ENCODE assay signal across 1 cellular context in the genomic region with DNA sequence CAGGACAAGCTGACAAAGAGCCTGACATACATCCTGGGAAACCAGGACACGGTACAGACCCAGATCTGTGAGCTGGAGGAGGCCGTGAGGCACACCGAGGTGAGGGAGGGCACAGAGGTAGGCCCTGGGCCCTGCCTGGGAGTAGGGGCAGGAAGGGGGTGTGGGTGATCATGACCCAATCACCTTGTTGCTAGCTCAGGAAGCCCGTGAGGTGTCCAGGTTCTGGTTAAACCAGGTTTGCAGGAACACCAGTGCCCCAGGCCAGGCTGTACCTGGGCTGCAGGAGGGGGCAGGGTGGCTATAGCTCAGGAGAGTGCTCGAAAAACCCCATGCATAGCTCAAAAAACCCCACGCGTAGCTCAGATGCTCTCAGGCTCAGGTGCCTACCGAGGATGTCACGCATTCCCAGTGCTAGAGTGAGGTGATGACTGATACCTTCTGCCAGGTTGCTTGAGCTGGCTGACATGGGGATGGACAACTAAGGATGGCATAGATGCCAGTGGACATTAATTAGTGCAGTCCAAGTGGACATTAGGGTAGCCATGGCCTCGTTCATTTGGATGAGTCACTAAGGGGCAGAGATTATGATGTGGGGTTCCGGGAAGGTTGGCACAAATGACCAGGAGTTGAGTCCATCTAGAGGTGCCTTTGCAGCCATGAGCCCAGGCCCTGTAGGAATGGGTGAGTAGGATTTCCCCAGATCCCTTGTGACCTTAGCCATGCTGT.
A peak's percentile ranks its signal among the peaks of the same experiment; 100 is the strongest.
TF ChIP-seq lines count a peak whose summit lies in the region.

No MANE protein-coding gene starts in this region.

TF ChIP-seq in HepG2, 621 proteins besides CTCF, POLR2A, EP300 and RAD21:
- TF ChIP-seq, protein P1, sequence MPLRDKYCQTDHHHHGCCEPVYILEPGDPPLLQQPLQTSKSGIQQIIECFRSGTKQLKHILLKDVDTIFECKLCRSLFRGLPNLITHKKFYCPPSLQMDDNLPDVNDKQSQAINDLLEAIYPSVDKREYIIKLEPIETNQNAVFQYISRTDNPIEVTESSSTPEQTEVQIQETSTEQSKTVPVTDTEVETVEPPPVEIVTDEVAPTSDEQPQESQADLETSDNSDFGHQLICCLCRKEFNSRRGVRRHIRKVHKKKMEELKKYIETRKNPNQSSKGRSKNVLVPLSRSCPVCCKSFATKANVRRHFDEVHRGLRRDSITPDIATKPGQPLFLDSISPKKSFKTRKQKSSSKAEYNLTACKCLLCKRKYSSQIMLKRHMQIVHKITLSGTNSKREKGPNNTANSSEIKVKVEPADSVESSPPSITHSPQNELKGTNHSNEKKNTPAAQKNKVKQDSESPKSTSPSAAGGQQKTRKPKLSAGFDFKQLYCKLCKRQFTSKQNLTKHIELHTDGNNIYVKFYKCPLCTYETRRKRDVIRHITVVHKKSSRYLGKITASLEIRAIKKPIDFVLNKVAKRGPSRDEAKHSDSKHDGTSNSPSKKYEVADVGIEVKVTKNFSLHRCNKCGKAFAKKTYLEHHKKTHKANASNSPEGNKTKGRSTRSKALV (CRISPR knock-in tag; IDR thresholded peaks at IDR 0.05) = no peak
- TF ChIP-seq, protein P2, sequence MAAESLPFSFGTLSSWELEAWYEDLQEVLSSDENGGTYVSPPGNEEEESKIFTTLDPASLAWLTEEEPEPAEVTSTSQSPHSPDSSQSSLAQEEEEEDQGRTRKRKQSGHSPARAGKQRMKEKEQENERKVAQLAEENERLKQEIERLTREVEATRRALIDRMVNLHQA (CRISPR knock-in tag; IDR thresholded peaks at IDR 0.05) = no peak
- TF ChIP-seq ZNF484 (CRISPR knock-in tag; IDR thresholded peaks at IDR 0.05; ENCODE audit: borderline replicate concordance, low read depth) (no peak), GABPA (IDR thresholded peaks at IDR 0.05; ENCODE audit: low read depth, low read length) (no peak), GABPA (CRISPR knock-in tag; IDR thresholded peaks at IDR 0.05; ENCODE audit: low read depth) (no peak), TCF12 (IDR thresholded peaks at IDR 0.05) (no peak), TCF12 (CRISPR knock-in tag; IDR thresholded peaks at IDR 0.05) (no peak)
- TF ChIP-seq, protein P3, sequence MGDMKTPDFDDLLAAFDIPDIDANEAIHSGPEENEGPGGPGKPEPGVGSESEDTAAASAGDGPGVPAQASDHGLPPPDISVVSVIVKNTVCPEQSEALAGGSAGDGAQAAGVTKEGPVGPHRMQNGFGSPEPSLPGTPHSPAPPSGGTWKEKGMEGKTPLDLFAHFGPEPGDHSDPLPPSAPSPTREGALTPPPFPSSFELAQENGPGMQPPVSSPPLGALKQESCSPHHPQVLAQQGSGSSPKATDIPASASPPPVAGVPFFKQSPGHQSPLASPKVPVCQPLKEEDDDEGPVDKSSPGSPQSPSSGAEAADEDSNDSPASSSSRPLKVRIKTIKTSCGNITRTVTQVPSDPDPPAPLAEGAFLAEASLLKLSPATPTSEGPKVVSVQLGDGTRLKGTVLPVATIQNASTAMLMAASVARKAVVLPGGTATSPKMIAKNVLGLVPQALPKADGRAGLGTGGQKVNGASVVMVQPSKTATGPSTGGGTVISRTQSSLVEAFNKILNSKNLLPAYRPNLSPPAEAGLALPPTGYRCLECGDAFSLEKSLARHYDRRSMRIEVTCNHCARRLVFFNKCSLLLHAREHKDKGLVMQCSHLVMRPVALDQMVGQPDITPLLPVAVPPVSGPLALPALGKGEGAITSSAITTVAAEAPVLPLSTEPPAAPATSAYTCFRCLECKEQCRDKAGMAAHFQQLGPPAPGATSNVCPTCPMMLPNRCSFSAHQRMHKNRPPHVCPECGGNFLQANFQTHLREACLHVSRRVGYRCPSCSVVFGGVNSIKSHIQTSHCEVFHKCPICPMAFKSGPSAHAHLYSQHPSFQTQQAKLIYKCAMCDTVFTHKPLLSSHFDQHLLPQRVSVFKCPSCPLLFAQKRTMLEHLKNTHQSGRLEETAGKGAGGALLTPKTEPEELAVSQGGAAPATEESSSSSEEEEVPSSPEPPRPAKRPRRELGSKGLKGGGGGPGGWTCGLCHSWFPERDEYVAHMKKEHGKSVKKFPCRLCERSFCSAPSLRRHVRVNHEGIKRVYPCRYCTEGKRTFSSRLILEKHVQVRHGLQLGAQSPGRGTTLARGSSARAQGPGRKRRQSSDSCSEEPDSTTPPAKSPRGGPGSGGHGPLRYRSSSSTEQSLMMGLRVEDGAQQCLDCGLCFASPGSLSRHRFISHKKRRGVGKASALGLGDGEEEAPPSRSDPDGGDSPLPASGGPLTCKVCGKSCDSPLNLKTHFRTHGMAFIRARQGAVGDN (CRISPR knock-in tag; IDR thresholded peaks at IDR 0.05) = 0 out of 2 replicates have a peak, but pooled peaks have one; percentile 3
